In the genomic region with DNA sequence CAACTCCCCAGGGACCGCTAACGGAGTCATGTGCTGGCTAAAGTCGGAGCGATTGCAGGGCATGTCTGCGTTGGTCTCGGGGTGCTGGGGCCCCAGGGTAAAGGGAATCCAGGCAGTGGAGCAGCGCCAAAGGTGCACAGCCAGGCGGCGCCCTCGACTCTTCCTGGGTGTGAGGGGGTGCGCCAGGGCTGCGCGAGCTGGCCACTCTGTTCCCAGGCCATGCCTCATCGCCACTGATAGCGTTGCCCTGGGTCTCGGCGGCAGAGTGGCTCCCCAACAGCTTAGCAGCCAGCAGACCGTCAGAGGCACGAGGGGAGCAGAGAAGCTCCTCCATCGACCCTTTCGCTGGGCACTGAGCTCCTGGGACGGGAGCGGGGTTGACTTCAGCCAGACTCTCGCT, we compare ENCODE assay signal across 18 cellular contexts.
"Had no signal": no experiment of that assay in that cellular context is flagged by ENCODE, and none has a peak within 500 bp of the region (broad histone marks: within the 10 kb centered on the region; RNA-seq: fewer than 3 reads in every experiment).

No MANE protein-coding gene starts in this region.

- ATAC-seq: effector memory CD8-positive, alpha-beta T cell; left lobe of liver; naive thymus-derived CD4-positive, alpha-beta T cell; pancreas; sciatic nerve; stimulated activated naive CD8-positive, alpha-beta T cell treated with anti-CD3 and anti-CD28 coated beads, Interleukin-15, Interleukin-2, amounts not matched to agents 100 U/mL and 50 U/mL, for 24 hours had no signal

- H3K4me1 Mint-ChIP-seq: naive thymus-derived CD4-positive, alpha-beta T cell had no signal

- DNase-seq: effector memory CD8-positive, alpha-beta T cell; esophagus squamous epithelium; foreskin fibroblast; kidney glomerular epithelial cell; mammary epithelial cell; naive thymus-derived CD4-positive, alpha-beta T cell; nucleus accumbens; pancreas; stimulated activated naive CD8-positive, alpha-beta T cell treated with anti-CD3 and anti-CD28 coated beads, Interleukin-15, Interleukin-2, amounts not matched to agents 100 U/mL and 50 U/mL, for 24 hours; tibial artery had no signal

- H3K27me3 ChIP-seq: pancreas, upper lobe of left lung, vagina had no signal

- H3K4me3 ChIP-seq: esophagus squamous epithelium, pancreas, prostate gland, tibial artery, upper lobe of left lung, vagina had no signal

- H3K4me3 Mint-ChIP-seq: dendritic cell treated with granulocyte-macrophage colony-stimulating factor and Interleukin-4, amounts not matched to agents 40 ng/mL and 50 ng/mL, for 4 days; effector memory CD8-positive, alpha-beta T cell; naive thymus-derived CD4-positive, alpha-beta T cell; neural crest cell had no signal

- H3K27ac Mint-ChIP-seq: dendritic cell treated with granulocyte-macrophage colony-stimulating factor and Interleukin-4, amounts not matched to agents 40 ng/mL and 50 ng/mL, for 4 days; effector memory CD8-positive, alpha-beta T cell; naive thymus-derived CD4-positive, alpha-beta T cell had no signal

- H3K9me3 ChIP-seq: pancreas, prostate gland, vagina had no signal

- FAIRE-seq: colon, pancreas had no signal

- H3K27ac ChIP-seq: esophagus squamous epithelium, pancreas, prostate gland, tibial artery, upper lobe of left lung, vagina had no signal

- H3K36me3 ChIP-seq: esophagus squamous epithelium, pancreas, prostate gland, tibial artery, upper lobe of left lung, vagina had no signal

- H3K4me1 ChIP-seq: esophagus squamous epithelium, pancreas, prostate gland, tibial artery, upper lobe of left lung, vagina had no signal
